18 cellular contexts compared by ENCODE assay signal in the genomic region with DNA sequence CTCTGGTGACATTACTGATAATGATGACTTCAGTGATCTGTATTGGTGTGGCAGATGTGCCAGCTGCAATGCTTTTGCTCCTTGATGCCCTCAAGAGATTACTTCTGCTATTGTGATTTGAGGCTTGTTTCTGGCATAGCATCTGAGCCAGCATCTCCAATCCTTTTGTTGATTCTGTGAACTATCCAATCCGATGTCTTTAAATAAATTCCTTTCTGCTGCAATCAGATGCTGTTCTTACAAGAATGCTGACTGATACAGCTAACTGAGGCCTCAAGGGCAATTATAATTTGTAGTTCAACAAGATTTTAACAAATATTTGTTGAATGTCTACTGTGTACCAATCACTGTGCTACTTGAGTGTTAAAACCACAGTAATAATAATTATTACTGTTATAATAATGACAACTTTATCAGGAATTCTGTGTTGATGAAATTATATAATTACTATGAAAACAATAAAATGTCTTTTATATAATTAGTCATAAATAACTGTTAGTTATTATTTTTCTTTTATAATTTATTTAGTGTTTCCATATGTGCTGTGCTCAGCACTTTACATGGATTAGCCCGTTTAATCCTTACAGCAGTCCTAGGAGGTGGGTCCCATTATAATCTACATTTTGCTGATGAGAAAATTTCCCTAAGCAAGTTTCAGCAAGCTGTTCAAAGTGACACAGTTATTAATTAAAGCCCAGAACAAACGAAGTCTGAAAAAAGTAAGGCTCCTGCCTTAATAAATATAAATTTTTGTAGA.
A peak's percentile ranks its signal among the peaks of the same experiment; 100 is the strongest.
DNase-seq lines count a peak whose midpoint lies in the region; ATAC-seq, FAIRE-seq and TF ChIP-seq lines count a peak whose summit lies in the region.
"Had no signal": no experiment of that assay in that cellular context is flagged by ENCODE, and none has a peak within 500 bp of the region (broad histone marks: within the 10 kb centered on the region; RNA-seq: fewer than 3 reads in every experiment).

No MANE protein-coding gene starts in this region.

- no peaks in the 10 kb centered on the region for H3K9me3 Mint-ChIP-seq in MCF 10A (ENCODE audit: unreplicated experiment)
- H3K9me3 Mint-ChIP-seq: T-helper 1 cell treated with Interleukin-12 subunit alpha and Interleukin-12 subunit beta and Interleukin-4 antibody, amounts not matched to agents 30 μg/mL and 1 μg/mL, for 36 hours had no signal

- no peak overlapping the region for H3K4me3 Mint-ChIP-seq in MCF 10A (ENCODE audit: unreplicated experiment)
- H3K4me3 Mint-ChIP-seq: activated CD4-positive, alpha-beta T cell treated with anti-CD3 and anti-CD28 coated beads for 36 hours; activated naive CD8-positive, alpha-beta T cell treated with anti-CD3 and anti-CD28 coated beads, Interleukin-2, amount 50 U/mL, for 24 hours; T-helper 1 cell treated with Interleukin-12 subunit alpha and Interleukin-12 subunit beta and Interleukin-4 antibody, amounts not matched to agents 30 μg/mL and 1 μg/mL, for 36 hours had no signal

- H3K27me3 ChIP-seq in breast epithelium (no peaks in the 10 kb centered on the region), adipocyte (replicated peaks; ENCODE audit: control insufficient read depth, insufficient read depth, low read length) (no peaks in the 10 kb centered on the region)
- H3K27me3 ChIP-seq: suprapubic skin had no signal

- peak; percentile 13 for DNase-seq in MCF 10A (ENCODE audit: unreplicated experiment)
- DNase-seq in breast epithelium (ENCODE audit: low spot score in 2 of 2) = no peak
- peak; percentile 61 for DNase-seq in adipocyte (ENCODE audit: low read depth)
- peak; percentile 36 for DNase-seq in glomerular visceral epithelial cell (ENCODE audit: extremely low spot score)
- peak; percentile 7 for DNase-seq in urothelium cell line (ENCODE audit: low spot score)
- DNase-seq in RKO (ENCODE audit: low spot score) = no peak
- DNase-seq: activated CD4-positive, alpha-beta T cell treated with anti-CD3 and anti-CD28 coated beads for 36 hours; activated naive CD8-positive, alpha-beta T cell treated with anti-CD3 and anti-CD28 coated beads, Interleukin-2, amount 50 U/mL, for 24 hours; activated T-cell treated with anti-CD3 and anti-CD28 coated beads for 4 hours; Caco-2; NCI-H2227 treated with DMSO at 0.1 percent for 48 hours; occipital lobe; stimulated activated CD4-positive, alpha-beta T cell treated with anti-CD3 and anti-CD28 coated beads, Interleukin-12 subunit alpha, Interleukin-12 subunit beta, amount 100 ng/mL, for 4 hours had no signal

- no peaks in the 10 kb centered on the region for H3K4me1 ChIP-seq in breast epithelium
- H3K4me1 ChIP-seq in adipocyte (ENCODE audit: control insufficient read depth, insufficient read depth, low read length) = no peaks in the 10 kb centered on the region
- H3K4me1 ChIP-seq: Caco-2, suprapubic skin had no signal

- H3K36me3 ChIP-seq in breast epithelium = no peaks in the 10 kb centered on the region
- no peaks in the 10 kb centered on the region for H3K36me3 ChIP-seq in adipocyte (ENCODE audit: control insufficient read depth, insufficient read depth, low read length, severe bottlenecking)
- H3K36me3 ChIP-seq: suprapubic skin had no signal

- ATAC-seq in GM18873 (IDR thresholded peaks at IDR 0.05; ENCODE audit: low FRiP score, unreplicated experiment) = no peak
- ATAC-seq in HG03378 (IDR thresholded peaks at IDR 0.05; ENCODE audit: unreplicated experiment) = no peak
- ATAC-seq: activated CD4-positive, alpha-beta T cell treated with anti-CD3 and anti-CD28 coated beads for 36 hours; activated naive CD8-positive, alpha-beta T cell treated with anti-CD3 and anti-CD28 coated beads, Interleukin-2, amount 50 U/mL, for 24 hours had no signal

- H3K27me3 Mint-ChIP-seq in MCF 10A (ENCODE audit: insufficient read depth, unreplicated experiment) = no peaks in the 10 kb centered on the region
- H3K27me3 Mint-ChIP-seq: activated CD4-positive, alpha-beta T cell treated with anti-CD3 and anti-CD28 coated beads for 36 hours; activated naive CD8-positive, alpha-beta T cell treated with anti-CD3 and anti-CD28 coated beads, Interleukin-2, amount 50 U/mL, for 24 hours had no signal

- H3K4me1 Mint-ChIP-seq in MCF 10A (ENCODE audit: insufficient read depth, unreplicated experiment) = peaks cover 26% of the 10 kb centered on the region
- H3K4me1 Mint-ChIP-seq: activated CD4-positive, alpha-beta T cell treated with anti-CD3 and anti-CD28 coated beads for 36 hours; activated naive CD8-positive, alpha-beta T cell treated with anti-CD3 and anti-CD28 coated beads, Interleukin-2, amount 50 U/mL, for 24 hours had no signal

- H3K36me3 Mint-ChIP-seq in MCF 10A (ENCODE audit: insufficient read depth, unreplicated experiment) = no peaks in the 10 kb centered on the region

- no peak for TF ChIP-seq POLR2A in breast epithelium (IDR thresholded peaks at IDR 0.05)

- POLR2A ChIA-PET in MCF 10A (lab: Yijun Ruan, JAX) = interaction anchor here (0.6 kb wide), 1 partner anchor 321 kb away, joined by 3 read pairs; no protein-coding TSS in a partner anchor

- H3K27ac ChIP-seq in breast epithelium = no peak overlapping the region
- H3K27ac ChIP-seq: coronary artery, suprapubic skin had no signal

- H3K27ac Mint-ChIP-seq in MCF 10A (ENCODE audit: low read depth, unreplicated experiment) = peak overlapping the region; percentile 53
- H3K27ac Mint-ChIP-seq: activated CD4-positive, alpha-beta T cell treated with anti-CD3 and anti-CD28 coated beads for 36 hours; activated naive CD8-positive, alpha-beta T cell treated with anti-CD3 and anti-CD28 coated beads, Interleukin-2, amount 50 U/mL, for 24 hours; T-helper 1 cell treated with Interleukin-12 subunit alpha and Interleukin-12 subunit beta and Interleukin-4 antibody, amounts not matched to agents 30 μg/mL and 1 μg/mL, for 36 hours had no signal

- no TSS peak for BruUV-seq in MCF 10A (replicated peaks; lab: Mats Ljungman, UMichigan)

- CTCF ChIA-PET in MCF 10A (lab: Yijun Ruan, JAX) = interaction anchor here (0.6 kb wide), 1 partner anchor 310 kb away, joined by 3 read pairs; no protein-coding TSS in a partner anchor

- no peak overlapping the region for H3K9ac ChIP-seq in adipocyte (ENCODE audit: low read length)

- no peak overlapping the region for H3K4me3 ChIP-seq in breast epithelium
- H3K4me3 ChIP-seq in adipocyte (ENCODE audit: low read length) = no peak overlapping the region
- H3K4me3 ChIP-seq: coronary artery, suprapubic skin had no signal

- intact Hi-C loops in MCF 10A (cut with micrococcal nuclease) (no loop called here), breast epithelium (cut with DNase I; ENCODE audit: low total_unique reads) (no loop called here)

- no peak for FAIRE-seq in urothelium cell line (lab: Jason Lieb, UNC)

- H3K9me3 ChIP-seq in breast epithelium (no peaks in the 10 kb centered on the region), adipocyte (ENCODE audit: control insufficient read depth, low read length) (no peaks in the 10 kb centered on the region)
- H3K9me3 ChIP-seq: Caco-2, suprapubic skin had no signal

- no peak for TF ChIP-seq CTCF in MCF 10A (IDR thresholded peaks at IDR 0.05; ENCODE audit: unreplicated experiment)
- no peak for TF ChIP-seq CTCF in breast epithelium (IDR thresholded peaks at IDR 0.05)

Comparison
In these comparisons a context has a peak if more than half of its experiments do, and no peak if none do; other contexts are left out.
1. DNase-seq: peak in MCF 10A (single experiment), adipocyte (single experiment), glomerular visceral epithelial cell (single experiment) and urothelium cell line (single experiment); none in breast epithelium (0 of 2) and RKO (single experiment).